In genomic region chr6:4242593-4242992, GRCh38 we compare ENCODE assay signal across 19 cellular contexts.
DNase-seq lines count a peak whose midpoint lies in the region; ATAC-seq and TF ChIP-seq lines count a peak whose summit lies in the region.
"Had no signal": no experiment of that assay in that cellular context is flagged by ENCODE, and none has a peak within 500 bp of the region (broad histone marks: within the 10 kb centered on the region; RNA-seq: fewer than 3 reads in every experiment).

No MANE protein-coding gene starts in this region.

- DNase-seq in mammary epithelial cell, result peak; percentile 16
- DNase-seq in MCF 10A (ENCODE audit: unreplicated experiment), result no peak
- peak; percentile 14 for DNase-seq in epithelial cell of prostate (ENCODE audit: low read depth, low spot score)
- peak; percentile 89 to 98 for DNase-seq in foreskin keratinocyte
- no peak for DNase-seq in foreskin fibroblast
- DNase-seq in lower leg skin (ENCODE audit: low spot score in 2 of 2), result no peak
- DNase-seq: AML-193; Caco-2; Calu3; CD4-positive, alpha-beta T cell; CD8-positive, alpha-beta T cell; DMS79 treated with DMSO at 0.1 percent for 48 hours; GF-D8 had no signal

- BruUV-seq in mammary epithelial cell (replicated peaks; lab: Mats Ljungman, UMichigan), result no TSS peak
- BruUV-seq in MCF 10A (replicated peaks; lab: Mats Ljungman, UMichigan), result no TSS peak

- H2AFZ ChIP-seq in mammary epithelial cell (ENCODE audit: low read depth, low read length), result no peak overlapping the region

- H3K36me3 Mint-ChIP-seq in MCF 10A (ENCODE audit: insufficient read depth, unreplicated experiment), result no peaks in the 10 kb centered on the region
- H3K36me3 Mint-ChIP-seq: CD8-positive, alpha-beta T cell had no signal

- intact Hi-C loops in mammary epithelial cell (cut with micrococcal nuclease) (no loop called here), MCF 10A (cut with micrococcal nuclease) (no loop called here), lower leg skin (cut with DNase I; ENCODE audit: low total_unique reads) (no loop called here)

- in situ Hi-C loops in mammary epithelial cell (cut with MboI; ENCODE audit: low sequenced_read_pairs in 2 of 2), result no loop called here

- peaks cover 6% of the 10 kb centered on the region for H3K9me3 ChIP-seq in mammary epithelial cell (replicated peaks; ENCODE audit: insufficient read depth, low read length)
- H3K9me3 ChIP-seq: Caco-2 had no signal

- no peak overlapping the region for H3K9ac ChIP-seq in mammary epithelial cell (ENCODE audit: insufficient read depth, low read length)
- H3K9ac ChIP-seq: BLaER1 treated with 17β-estradiol and CSF1 and Interleukin-3, amounts not matched to agents 10 nM and 100 nM had no signal

- H3K27ac Mint-ChIP-seq in MCF 10A (ENCODE audit: low read depth, unreplicated experiment), result no peak overlapping the region
- H3K27ac Mint-ChIP-seq: B cell; CD4-positive, alpha-beta T cell; CD8-positive, alpha-beta T cell had no signal

- CTCF ChIA-PET in mammary epithelial cell (lab: Charles Lee; ENCODE audit: low non-redundant PET), result no interaction called here
- CTCF ChIA-PET in MCF 10A (lab: Yijun Ruan, JAX), result interaction anchor here (1.1 kb wide), 1 partner anchor 13 kb away, joined by 4 read pairs; no protein-coding TSS in a partner anchor

- TF ChIP-seq CTCF in mammary epithelial cell (conservative IDR thresholded peaks at IDR 0.05 in 1 of 2, IDR thresholded peaks at IDR 0.05 in 1 of 2; ENCODE audit: extremely low read depth in 1 of 2, insufficient read depth in 1 of 2, low read depth in 1 of 2, low read length in 2 of 2) (no peak), MCF 10A (IDR thresholded peaks at IDR 0.05; ENCODE audit: unreplicated experiment) (no peak), foreskin keratinocyte (conservative IDR thresholded peaks at IDR 0.05) (no peak), foreskin fibroblast (IDR thresholded peaks at IDR 0.05; ENCODE audit: low read depth, low read length) (no peak), lower leg skin (IDR thresholded peaks at IDR 0.05) (no peak)

- POLR2A ChIA-PET in MCF 10A (lab: Yijun Ruan, JAX), result no interaction called here

- no peaks in the 10 kb centered on the region for H4K20me1 ChIP-seq in mammary epithelial cell (ENCODE audit: insufficient read depth, low read length)
- H4K20me1 ChIP-seq: BLaER1 treated with 17β-estradiol and CSF1 and Interleukin-3, amounts not matched to agents 10 nM and 100 nM had no signal

- WGBS in mammary epithelial cell (ENCODE audit: low coverage, missing lambda C conversion rate), result 68% methylated on average over 4 of the region's 4 CpGs
- WGBS in lower leg skin, 2 donors, result 82 to 85% methylated on average over 4 of the region's 4 CpGs

- H3K4me3 ChIP-seq in mammary epithelial cell (replicated peaks in 1 of 3; ENCODE audit: insufficient read depth in 1 of 3, low read depth in 2 of 3, low read length in 3 of 3), result no peak overlapping the region
- no peak overlapping the region for H3K4me3 ChIP-seq in foreskin fibroblast (ENCODE audit: low read depth in 1 of 2, low read length in 2 of 2)
- no peak overlapping the region for H3K4me3 ChIP-seq in lower leg skin (ENCODE audit: low read depth, poor library complexity, severe bottlenecking)
- H3K4me3 ChIP-seq: A549; BLaER1 treated with 17β-estradiol and CSF1 and Interleukin-3, amounts not matched to agents 10 nM and 100 nM had no signal

- dilution Hi-C loops in mammary epithelial cell (cut with HindIII; ENCODE audit: low sequenced_read_pairs), result no loop called here

- H3K4me3 Mint-ChIP-seq in MCF 10A (ENCODE audit: unreplicated experiment), result no peak overlapping the region
- H3K4me3 Mint-ChIP-seq: B cell; CD4-positive, alpha-beta T cell; CD8-positive, alpha-beta T cell had no signal

- H3K36me3 ChIP-seq in mammary epithelial cell (ENCODE audit: insufficient read depth, low read length), result no peaks in the 10 kb centered on the region

- H3K9me3 Mint-ChIP-seq in MCF 10A (ENCODE audit: unreplicated experiment), result peaks cover 14% of the 10 kb centered on the region

- H3K27ac ChIP-seq in mammary epithelial cell (ENCODE audit: insufficient read depth, low read depth, low read length) (no peak overlapping the region), epithelial cell of prostate (peak overlapping the region; percentile 0), foreskin keratinocyte (peak overlapping the region; percentile 90)
- H3K27ac ChIP-seq: 22Rv1; A549; BLaER1 treated with 17β-estradiol and CSF1 and Interleukin-3, amounts not matched to agents 10 nM and 100 nM; C4-2B had no signal

- H3K27me3 Mint-ChIP-seq in MCF 10A (ENCODE audit: insufficient read depth, unreplicated experiment), result no peaks in the 10 kb centered on the region
- H3K27me3 Mint-ChIP-seq: CD4-positive, alpha-beta T cell had no signal

- H3K4me1 Mint-ChIP-seq in MCF 10A (ENCODE audit: insufficient read depth, unreplicated experiment), result peaks cover 6% of the 10 kb centered on the region
- H3K4me1 Mint-ChIP-seq: B cell had no signal

- no peak for TF ChIP-seq POLR2A in lower leg skin (IDR thresholded peaks at IDR 0.05)

- ATAC-seq in foreskin keratinocyte (peak; percentile 87), GM19035 (IDR thresholded peaks at IDR 0.05; ENCODE audit: unreplicated experiment) (no peak)
- ATAC-seq: A549; CD8-positive, alpha-beta T cell had no signal

- no peak overlapping the region for H3K4me2 ChIP-seq in mammary epithelial cell (ENCODE audit: insufficient read depth, low read depth, low read length)
- H3K4me2 ChIP-seq: A549; BLaER1 treated with 17β-estradiol and CSF1 and Interleukin-3, amounts not matched to agents 10 nM and 100 nM had no signal

- H3K4me1 ChIP-seq in mammary epithelial cell (ENCODE audit: insufficient read depth, low read length) (no peaks in the 10 kb centered on the region), foreskin keratinocyte (peaks cover 3% of the 10 kb centered on the region)
- H3K4me1 ChIP-seq: A549, Caco-2 had no signal

- no peaks in the 10 kb centered on the region for H3K79me2 ChIP-seq in mammary epithelial cell (ENCODE audit: insufficient read depth, low read length)

- H3K27me3 ChIP-seq in mammary epithelial cell (ENCODE audit: insufficient read depth, low read length), result no peaks in the 10 kb centered on the region
- no peaks in the 10 kb centered on the region for H3K27me3 ChIP-seq in foreskin keratinocyte
- H3K27me3 ChIP-seq: BLaER1 treated with 17β-estradiol and CSF1 and Interleukin-3, amounts not matched to agents 10 nM and 100 nM had no signal

Comparison
In these comparisons a context has a peak if more than half of its experiments do, and no peak if none do; other contexts are left out.
1. DNase-seq: peak in mammary epithelial cell (single experiment), epithelial cell of prostate (single experiment) and foreskin keratinocyte (2 of 2); none in MCF 10A (single experiment), foreskin fibroblast (0 of 2) and lower leg skin (0 of 2).